In genomic region chr5:39076101-39076756, GRCh38 we compare ENCODE assay signal across 10 cellular contexts. TPM values are rescaled to one million over a fixed set of nuclear protein-coding genes. Genes with fewer than 3 reads are reported as not detected.
A peak's percentile ranks its signal among the peaks of the same experiment; 100 is the strongest.
DNase-seq lines count a peak whose midpoint lies in the region; ATAC-seq and TF ChIP-seq lines count a peak whose summit lies in the region.
"Had no signal": no experiment of that assay in that cellular context is flagged by ENCODE, and none has a peak within 500 bp of the region (broad histone marks: within the 10 kb centered on the region; RNA-seq: fewer than 3 reads in every experiment).

No MANE protein-coding gene starts in this region.

- peaks cover 18% of the 10 kb centered on the region for H3K36me3 Mint-ChIP-seq in central memory CD8-positive, alpha-beta T cell (ENCODE audit: insufficient read depth)

- H3K9me3 ChIP-seq in DOHH2 (ENCODE audit: control insufficient read depth, insufficient read depth, low read length): no peaks in the 10 kb centered on the region
- H3K9me3 ChIP-seq in Karpas-422 (ENCODE audit: low read length): no peaks in the 10 kb centered on the region
- no peaks in the 10 kb centered on the region for H3K9me3 ChIP-seq in MG63

- H3K4me2 ChIP-seq in DOHH2 (ENCODE audit: low read length) (peak overlapping the region; percentile 71), Karpas-422 (ENCODE audit: low read depth, low read length, poor library complexity, severe bottlenecking) (peak overlapping the region; percentile 96)

- TF ChIP-seq CTCF in DOHH2 (IDR thresholded peaks at IDR 0.05; ENCODE audit: low read depth, low read length, poor library complexity, severe bottlenecking): no peak

- H4K20me1 ChIP-seq in DOHH2 (ENCODE audit: control insufficient read depth, insufficient read depth, low read depth, low read length): peaks cover 14% of the 10 kb centered on the region
- no peaks in the 10 kb centered on the region for H4K20me1 ChIP-seq in Karpas-422 (ENCODE audit: insufficient read depth, low read depth, low read length)

- H3K27ac Mint-ChIP-seq in central memory CD8-positive, alpha-beta T cell (ENCODE audit: low read depth): no peak overlapping the region

- H3K9me2 ChIP-seq in DOHH2 (replicated peaks; ENCODE audit: control insufficient read depth, low read length): no peaks in the 10 kb centered on the region
- H3K9me2 ChIP-seq in Karpas-422 (replicated peaks; ENCODE audit: insufficient read depth, low read length): no peaks in the 10 kb centered on the region

- H3F3A ChIP-seq in DOHH2 (ENCODE audit: control insufficient read depth, insufficient read depth): peaks cover 6% of the 10 kb centered on the region

- H3K27me3 ChIP-seq in DOHH2 (ENCODE audit: control insufficient read depth, low read length) (no peaks in the 10 kb centered on the region), Karpas-422 (ENCODE audit: low read length) (no peaks in the 10 kb centered on the region), MG63 (no peaks in the 10 kb centered on the region)

- peaks cover 18% of the 10 kb centered on the region for H3K36me3 ChIP-seq in DOHH2 (ENCODE audit: control insufficient read depth, low read length)
- H3K36me3 ChIP-seq in Karpas-422 (ENCODE audit: insufficient read depth, low read length): peaks cover 5% of the 10 kb centered on the region
- H3K36me3 ChIP-seq in MG63: peaks cover 6% of the 10 kb centered on the region; the same call in 1 of the 2 replicates

- H2AFZ ChIP-seq in Karpas-422 (ENCODE audit: low read length): peak overlapping the region; percentile 39; the same call in 1 of the 2 replicates

- H3K79me2 ChIP-seq in DOHH2 (ENCODE audit: control insufficient read depth, low read length): peaks cover 32% of the 10 kb centered on the region
- peaks cover 36% of the 10 kb centered on the region for H3K79me2 ChIP-seq in Karpas-422 (ENCODE audit: low read length)

- ATAC-seq in central memory CD8-positive, alpha-beta T cell (replicated peaks; ENCODE audit: extremely low read depth, poor library complexity, severe bottlenecking): no peak

- peaks cover 36% of the 10 kb centered on the region for H3K27me3 Mint-ChIP-seq in central memory CD8-positive, alpha-beta T cell

- H3K4me3 Mint-ChIP-seq in central memory CD8-positive, alpha-beta T cell: peak overlapping the region; percentile 94

- H3K27ac ChIP-seq in DOHH2 (ENCODE audit: low read depth, low read length): peak overlapping the region; percentile 58
- H3K27ac ChIP-seq in Karpas-422 (ENCODE audit: low read length): peak overlapping the region; percentile 84

- H3K4me1 Mint-ChIP-seq in central memory CD8-positive, alpha-beta T cell: peaks cover 34% of the 10 kb centered on the region

- peak overlapping the region; percentile 41 for H3K9ac ChIP-seq in Karpas-422 (ENCODE audit: low read length)

- no peaks in the 10 kb centered on the region for H3K9me3 Mint-ChIP-seq in central memory CD8-positive, alpha-beta T cell

- peak overlapping the region; percentile 63 for H3K4me3 ChIP-seq in DOHH2 (ENCODE audit: low read length)
- peak overlapping the region; percentile 77; the same call in 1 of the 2 replicates for H3K4me3 ChIP-seq in Karpas-422 (ENCODE audit: low read length)
- H3K4me3 ChIP-seq in MG63: no peak overlapping the region

- H3K4me1 ChIP-seq in DOHH2 (ENCODE audit: control insufficient read depth, low read length) (peaks cover 53% of the 10 kb centered on the region), Karpas-422 (ENCODE audit: low read length) (peaks cover 49% of the 10 kb centered on the region)

- DNase-seq in Karpas-422 (no peak), pons (ENCODE audit: low spot score) (peak; percentile 56), MG63 (no peak), DMS79 (lab: John Stamatoyannopoulos, UW) (no peak), Ammon's horn (ENCODE audit: low spot score) (no peak)
- no peak for DNase-seq in central memory CD8-positive, alpha-beta T cell (ENCODE audit: low spot score in 2 of 2)
- DNase-seq in activated effector memory CD4-positive, alpha-beta T cell treated with anti-CD3 and anti-CD28 coated beads, Interleukin-2, amount 50 U/mL, for 16 hours: no peak
- DNase-seq: NCI-H524; stimulated activated CD4-positive, alpha-beta T cell treated with anti-CD3 and anti-CD28 coated beads, Interleukin-15, amount 100 ng/mL, for 24 hours had no signal

RNA-seq across cellular contexts. Expression of gene RICTOR, which starts 2.0 kb away (rescaled TPM):
- 24.5 and 42.7 TPM in 2 replicates for total RNA-seq in Karpas-422 (2014; rRNA removed; shearing (Covaris generic); ENCODE audit: low replicate concordance)
- 13.1 and 15.6 TPM in 2 replicates for total RNA-seq in MG63 (2014; rRNA removed; shearing (Covaris generic); ENCODE audit: low replicate concordance)
